In the genomic region with DNA sequence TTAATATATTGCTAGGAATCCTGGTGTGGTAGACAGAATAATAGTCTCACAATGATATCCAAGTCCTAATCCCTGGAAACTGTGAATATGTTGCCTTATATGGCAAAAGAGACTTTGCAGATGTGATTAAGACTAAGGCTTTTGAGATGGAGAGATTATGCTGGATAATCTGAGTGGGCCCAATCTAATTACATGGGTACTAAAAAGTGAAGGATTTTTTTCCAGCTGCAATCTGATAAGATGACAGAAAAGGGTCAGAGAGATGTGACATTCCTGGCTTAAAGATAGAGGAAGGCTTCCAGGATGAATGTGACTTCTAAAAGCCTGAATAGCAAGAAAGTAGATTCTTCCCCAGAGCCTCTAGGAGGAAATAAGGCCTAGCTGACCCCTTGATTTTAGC, we compare ENCODE assay signal across 15 cellular contexts.
DNase-seq lines count a peak whose midpoint lies in the region; TF ChIP-seq lines count a peak whose summit lies in the region.
"Had no signal": no experiment of that assay in that cellular context is flagged by ENCODE, and none has a peak within 500 bp of the region (broad histone marks: within the 10 kb centered on the region; RNA-seq: fewer than 3 reads in every experiment).

No MANE protein-coding gene starts in this region.

- H3K27me3 Mint-ChIP-seq in nephron progenitor cell (ENCODE audit: low read depth, poor library complexity), result no peaks in the 10 kb centered on the region
- H3K27me3 Mint-ChIP-seq: B cell; CD4-positive, alpha-beta T cell had no signal

- no peaks in the 10 kb centered on the region for H3K4me1 Mint-ChIP-seq in nephron progenitor cell
- H3K4me1 Mint-ChIP-seq: B cell had no signal

- POLR2A ChIA-PET in A673 (lab: Charles Lee; ENCODE audit: low non-redundant PET), result no interaction called here

- intact Hi-C loops in A673 (cut with micrococcal nuclease; ENCODE audit: unreplicated experiment), result no loop called here

- H3K9me3 ChIP-seq in A673 (ENCODE audit: low read depth, low read length, poor library complexity, severe bottlenecking), result no peaks in the 10 kb centered on the region
- H3K9me3 ChIP-seq in ectodermal cell (ENCODE audit: control insufficient read depth, low read length), result no peaks in the 10 kb centered on the region

- H3K36me3 ChIP-seq in A673 (ENCODE audit: insufficient read depth, low read length, poor library complexity, severe bottlenecking) (no peaks in the 10 kb centered on the region), ectodermal cell (ENCODE audit: control insufficient read depth, insufficient read depth, low read length) (no peaks in the 10 kb centered on the region)

- H3K4me3 ChIP-seq in A673 (ENCODE audit: low read depth, low read length, poor library complexity, severe bottlenecking), result no peak overlapping the region
- no peak overlapping the region for H3K4me3 ChIP-seq in ectodermal cell (ENCODE audit: insufficient read depth, low read depth, low read length)

- peak overlapping the region; percentile 43 for H3K27ac Mint-ChIP-seq in nephron progenitor cell
- H3K27ac Mint-ChIP-seq: B cell; CD4-positive, alpha-beta T cell; HFFc6 had no signal

- H3K4me1 ChIP-seq in A673 (ENCODE audit: insufficient read depth, low read length, poor library complexity, severe bottlenecking) (peaks cover 5% of the 10 kb centered on the region), ectodermal cell (ENCODE audit: control insufficient read depth, insufficient read depth, low read length) (peaks cover 6% of the 10 kb centered on the region)

- H3K27me3 ChIP-seq in A673 (replicated peaks; ENCODE audit: insufficient read depth, low read depth, low read length, poor library complexity) (no peaks in the 10 kb centered on the region), ectodermal cell (ENCODE audit: control insufficient read depth, insufficient read depth, low read length, poor library complexity, severe bottlenecking) (no peaks in the 10 kb centered on the region)

- CTCF ChIA-PET in A673 (lab: Charles Lee), result no interaction called here

- H3K27ac ChIP-seq in A673 (ENCODE audit: low read depth, low read length, poor library complexity, severe bottlenecking) (no peak overlapping the region), ectodermal cell (ENCODE audit: insufficient read depth, low read depth, low read length, poor library complexity, severe bottlenecking) (peak overlapping the region; percentile 47)

- no peak overlapping the region for H3K4me3 Mint-ChIP-seq in nephron progenitor cell
- H3K4me3 Mint-ChIP-seq: B cell; CD4-positive, alpha-beta T cell; HFFc6 had no signal

- no peaks in the 10 kb centered on the region for H3K36me3 Mint-ChIP-seq in nephron progenitor cell (ENCODE audit: low read depth)

- DNase-seq in A673 (ENCODE audit: low spot score), result peak; percentile 28
- peak; percentile 81 for DNase-seq in NCI-H82 (lab: John Stamatoyannopoulos, UW)
- DNase-seq in nephron progenitor cell, result no peak
- DNase-seq in NK-92 (lab: John Stamatoyannopoulos, UW; ENCODE audit: unreplicated experiment), result no peak
- no peak for DNase-seq in COLO668 (lab: John Stamatoyannopoulos, UW; ENCODE audit: unreplicated experiment)
- no peak for DNase-seq in DMS53 (lab: John Stamatoyannopoulos, UW)
- DNase-seq: C1 segment of cervical spinal cord; CD4-positive, alpha-beta T cell; DMS153; DND-41; GF-D8; HCEC 1CT; HFFc6 had no signal

- BruUV-seq in A673 (replicated peaks; lab: Mats Ljungman, UMichigan), result no TSS peak

- TF ChIP-seq CTCF in A673 (conservative IDR thresholded peaks at IDR 0.05; ENCODE audit: low read depth, low read length), result no peak
- no peak for TF ChIP-seq CTCF in nephron progenitor cell (IDR thresholded peaks at IDR 0.05)

- H3K9me3 Mint-ChIP-seq in nephron progenitor cell, result no peaks in the 10 kb centered on the region
- H3K9me3 Mint-ChIP-seq: HFFc6 had no signal

Comparison
In these comparisons a context has a peak if more than half of its experiments do, and no peak if none do; other contexts are left out.
1. DNase-seq: peak in A673 (single experiment) and NCI-H82 (single experiment); none in nephron progenitor cell (single experiment), NK-92 (single experiment), COLO668 (single experiment) and DMS53 (single experiment).